1 cellular context compared by ENCODE assay signal in genomic region chr10:133336131-133337078, GRCh38.
A peak's percentile ranks its signal among the peaks of the same experiment; 100 is the strongest.
TF ChIP-seq lines count a peak whose summit lies in the region.

Gene CALY, minus strand, starts transcription at chr10:133336896. Its CDS starts 7,907 bp downstream, at chr10:133328989.

TF ChIP-seq in HEK293, 187 proteins besides CTCF, POLR2A, EP300 and RAD21 (continued from another document):
- TF ChIP-seq ZBTB26 (tag by site-specific recombination; optimal IDR thresholded peaks at IDR 0.05) (peak; percentile 57), ZNF335 (tag by site-specific recombination; conservative IDR thresholded peaks at IDR 0.05) (peak; percentile 18; the same call in 1 of the 2 replicates), ZNF645 (tag by site-specific recombination; IDR thresholded peaks at IDR 0.05) (no peak), EGR2 (tag by site-specific recombination; IDR thresholded peaks at IDR 0.05; ENCODE audit: low read depth) (0 out of 2 replicates have a peak, but pooled peaks have one; percentile 10), ZNF488 (tag by site-specific recombination; IDR thresholded peaks at IDR 0.05) (no peak), PRDM4 (tag by site-specific recombination; IDR thresholded peaks at IDR 0.05) (peak; percentile 60), SCRT2 (tag by site-specific recombination; IDR thresholded peaks at IDR 0.05) (peak; percentile 93), ZBTB1 (tag by site-specific recombination; IDR thresholded peaks at IDR 0.05) (peak; percentile 93; the same call in 1 of the 2 replicates), ZNF169 (tag by site-specific recombination; IDR thresholded peaks at IDR 0.05) (no peak), ZBTB17 (tag by site-specific recombination; IDR thresholded peaks at IDR 0.05) (0 out of 2 replicates have a peak, but pooled peaks have one; percentile 16), ZNF600 (tag by site-specific recombination; IDR thresholded peaks at IDR 0.05) (peak; percentile 61; the same call in 1 of the 2 replicates), ZNF677 (tag by site-specific recombination; IDR thresholded peaks at IDR 0.05) (no peak), ZNF248 (tag by site-specific recombination; IDR thresholded peaks at IDR 0.05) (no peak), ZFHX2 (tag by site-specific recombination; conservative IDR thresholded peaks at IDR 0.05) (peak; percentile 87), SP2 (tag by site-specific recombination; IDR thresholded peaks at IDR 0.05) (peak; percentile 35; the same call in 1 of the 2 replicates), ZBTB20 (tag by site-specific recombination; IDR thresholded peaks at IDR 0.05) (peak; percentile 69), YY1 (tag by site-specific recombination; IDR thresholded peaks at IDR 0.05) (no peak)
